In genomic region chr16:49460786-49461470, GRCh38 we compare ENCODE assay signal across 21 cellular contexts.
DNase-seq lines count a peak whose midpoint lies in the region; TF ChIP-seq lines count a peak whose summit lies in the region.
"Had no signal": no experiment of that assay in that cellular context is flagged by ENCODE, and none has a peak within 500 bp of the region (broad histone marks: within the 10 kb centered on the region; RNA-seq: fewer than 3 reads in every experiment).

No MANE protein-coding gene starts in this region.

- no peaks in the 10 kb centered on the region for H3K9me3 ChIP-seq in H9 (ENCODE audit: control insufficient read depth, low read depth, low read length)
- H3K9me3 ChIP-seq in endodermal cell (ENCODE audit: control insufficient read depth, low read length), result no peaks in the 10 kb centered on the region
- H3K9me3 ChIP-seq in spleen, result no peaks in the 10 kb centered on the region
- H3K9me3 ChIP-seq in A673 (ENCODE audit: low read depth, low read length, poor library complexity, severe bottlenecking), result no peaks in the 10 kb centered on the region
- H3K9me3 ChIP-seq: left ventricle myocardium inferior, psoas muscle had no signal

- H3K18ac ChIP-seq in H9 (ENCODE audit: insufficient read length, low read depth, low read length), result no peak overlapping the region

- H3K4ac ChIP-seq in H9 (ENCODE audit: low read depth, low read length), result no peak overlapping the region

- BruUV-seq in A673 (replicated peaks; lab: Mats Ljungman, UMichigan), result no TSS peak

- H3T11ph ChIP-seq in H9 (ENCODE audit: low read length), result no peak overlapping the region

- no peak overlapping the region for H2BK5ac ChIP-seq in H9 (ENCODE audit: insufficient read length, low read length)

- H3K23me2 ChIP-seq in H9 (ENCODE audit: insufficient read length, low read depth, low read length, poor library complexity, severe bottlenecking), result peaks cover 5% of the 10 kb centered on the region

- H2AFZ ChIP-seq in H9 (ENCODE audit: low read length), result no peak overlapping the region

- no peak for TF ChIP-seq POLR2A in spleen (IDR thresholded peaks at IDR 0.05)

- H2BK12ac ChIP-seq in H9 (ENCODE audit: insufficient read length, low read depth, low read length), result no peak overlapping the region

- H3K4me1 Mint-ChIP-seq in activated T-cell treated with anti-CD3 and anti-CD28 coated beads, Interleukin-2, amount 50 U/mL, for 24 hours (ENCODE audit: low read depth), result peaks cover 45% of the 10 kb centered on the region
- H3K4me1 Mint-ChIP-seq in H9 (peaks cover 12 to 28% of the 10 kb centered on the region in 2 experiments), endodermal cell (peaks cover 7% of the 10 kb centered on the region)

- no peaks in the 10 kb centered on the region; the same call in 1 of the 2 replicates for H3K4me1 ChIP-seq in H9 (ENCODE audit: insufficient read depth, low read length)
- no peaks in the 10 kb centered on the region for H3K4me1 ChIP-seq in endodermal cell (ENCODE audit: control insufficient read depth, insufficient read depth, low read length)
- H3K4me1 ChIP-seq in spleen, result peaks cover 0 to 28% (median 10%) of the 10 kb centered on the region in 6 donors
- no peaks in the 10 kb centered on the region for H3K4me1 ChIP-seq in A673 (ENCODE audit: insufficient read depth, low read length, poor library complexity, severe bottlenecking)
- H3K4me1 ChIP-seq: psoas muscle had no signal

- no peak overlapping the region for H2BK15ac ChIP-seq in H9 (ENCODE audit: low read depth, low read length)

- WGBS in H9 (ENCODE audit: extremely low coverage, insufficient read length, low lambda C conversion rate), result no CpG with 5 or more reads among the region's 10 CpGs
- WGBS in endodermal cell (ENCODE audit: insufficient coverage in 1 of 2, insufficient read length in 1 of 2), 2 experiments, result 83 to 84% methylated on average over 4 to 10 of the region's 10 CpGs
- WGBS in spleen, 5 donors, result 76 to 89% (median 81%) methylated on average over 10 of the region's 10 CpGs

- no peaks in the 10 kb centered on the region for H3K79me1 ChIP-seq in H9 (ENCODE audit: insufficient read depth, low read depth, low read length, poor library complexity, severe bottlenecking)

- POLR2A ChIA-PET in A673 (lab: Charles Lee; ENCODE audit: low non-redundant PET), result no interaction called here

- CTCF ChIA-PET in A673 (lab: Charles Lee), result no interaction called here

- no peak overlapping the region for H3K27ac ChIP-seq in H9 (ENCODE audit: insufficient read length, low read depth, low read length)
- no peak overlapping the region for H3K27ac ChIP-seq in endodermal cell (ENCODE audit: low read depth, low read length)
- no peak overlapping the region for H3K27ac ChIP-seq in spleen
- H3K27ac ChIP-seq in A673 (ENCODE audit: low read depth, low read length, poor library complexity, severe bottlenecking), result no peak overlapping the region
- H3K27ac ChIP-seq: cardiac muscle cell, left ventricle myocardium inferior, psoas muscle, skin epidermis, WERI-Rb-1 had no signal

- no peak overlapping the region for H3K4me3 Mint-ChIP-seq in activated T-cell treated with anti-CD3 and anti-CD28 coated beads, Interleukin-2, amount 50 U/mL, for 24 hours
- no peak overlapping the region for H3K4me3 Mint-ChIP-seq in H9
- no peak overlapping the region for H3K4me3 Mint-ChIP-seq in endodermal cell
- H3K4me3 Mint-ChIP-seq: CD4-positive, CD25-positive, alpha-beta regulatory T cell; HFFc6; stimulated activated memory B cell treated with anti-CD40 and anti-IgM and Interleukin-4, amounts not matched to agents 10 μg/mL and 1 μg/mL and 100 μg/mL, for 72 hours had no signal

- no peak overlapping the region for H4K91ac ChIP-seq in H9 (ENCODE audit: insufficient read length, low read depth, low read length)

- no peaks in the 10 kb centered on the region for H3K27me3 Mint-ChIP-seq in activated T-cell treated with anti-CD3 and anti-CD28 coated beads, Interleukin-2, amount 50 U/mL, for 24 hours
- H3K27me3 Mint-ChIP-seq in H9 (ENCODE audit: low read depth), result peaks cover 27% of the 10 kb centered on the region
- peaks cover 14% of the 10 kb centered on the region for H3K27me3 Mint-ChIP-seq in endodermal cell (ENCODE audit: insufficient read depth)
- H3K27me3 Mint-ChIP-seq: stimulated activated memory B cell treated with anti-CD40 and anti-IgM and Interleukin-4, amounts not matched to agents 10 μg/mL and 1 μg/mL and 100 μg/mL, for 72 hours had no signal

- H3K4me3 ChIP-seq in endodermal cell (ENCODE audit: low read length) (no peak overlapping the region), spleen (no peak overlapping the region), A673 (ENCODE audit: low read depth, low read length, poor library complexity, severe bottlenecking) (no peak overlapping the region)
- H3K4me3 ChIP-seq: cardiac muscle cell, left ventricle myocardium inferior, psoas muscle, skin epidermis had no signal

- no peak overlapping the region for H3K14ac ChIP-seq in H9 (ENCODE audit: insufficient read depth, low read length)

- no peak overlapping the region for H2AK5ac ChIP-seq in H9 (ENCODE audit: insufficient read length, low read length)

- peak overlapping the region; percentile 27 for H3K27ac Mint-ChIP-seq in activated T-cell treated with anti-CD3 and anti-CD28 coated beads, Interleukin-2, amount 50 U/mL, for 24 hours
- H3K27ac Mint-ChIP-seq in H9 (no peak overlapping the region), endodermal cell (no peak overlapping the region)
- H3K27ac Mint-ChIP-seq: HFFc6; stimulated activated memory B cell treated with anti-CD40 and anti-IgM and Interleukin-4, amounts not matched to agents 10 μg/mL and 1 μg/mL and 100 μg/mL, for 72 hours had no signal

- H3K36me3 Mint-ChIP-seq in activated T-cell treated with anti-CD3 and anti-CD28 coated beads, Interleukin-2, amount 50 U/mL, for 24 hours (ENCODE audit: low read depth), result no peaks in the 10 kb centered on the region
- H3K36me3 Mint-ChIP-seq in H9 (ENCODE audit: insufficient read depth in 1 of 3, low read depth in 3 of 3) (no peaks in the 10 kb centered on the region), endodermal cell (ENCODE audit: low read depth) (no peaks in the 10 kb centered on the region)
- H3K36me3 Mint-ChIP-seq: CD4-positive, CD25-positive, alpha-beta regulatory T cell; stimulated activated memory B cell treated with anti-CD40 and anti-IgM and Interleukin-4, amounts not matched to agents 10 μg/mL and 1 μg/mL and 100 μg/mL, for 72 hours had no signal

- no peak overlapping the region for H2BK120ac ChIP-seq in H9 (ENCODE audit: low read depth, low read length, poor library complexity, severe bottlenecking)

- H3K9ac ChIP-seq in H9 (ENCODE audit: extremely low read depth, insufficient read length, low read length), result no peak overlapping the region
- H3K9ac ChIP-seq in endodermal cell (ENCODE audit: extremely low read depth, low read length, poor library complexity, severe bottlenecking), result no peak overlapping the region

- H3K9me3 Mint-ChIP-seq in activated T-cell treated with anti-CD3 and anti-CD28 coated beads, Interleukin-2, amount 50 U/mL, for 24 hours, result no peaks in the 10 kb centered on the region
- H3K9me3 Mint-ChIP-seq in H9 (no peaks in the 10 kb centered on the region), endodermal cell (no peaks in the 10 kb centered on the region)
- H3K9me3 Mint-ChIP-seq: CD4-positive, CD25-positive, alpha-beta regulatory T cell; stimulated activated memory B cell treated with anti-CD40 and anti-IgM and Interleukin-4, amounts not matched to agents 10 μg/mL and 1 μg/mL and 100 μg/mL, for 72 hours had no signal

- H4K5ac ChIP-seq in H9 (ENCODE audit: insufficient read length, low read depth, low read length), result no peak overlapping the region

- no peak for TF ChIP-seq CTCF in H9 (conservative IDR thresholded peaks at IDR 0.05)
- no peak for TF ChIP-seq CTCF in endodermal cell (conservative IDR thresholded peaks at IDR 0.05)
- TF ChIP-seq CTCF in spleen (IDR thresholded peaks at IDR 0.05 in 8 of 11, conservative IDR thresholded peaks at IDR 0.05 in 3 of 11), result no peak
- TF ChIP-seq CTCF in A673 (conservative IDR thresholded peaks at IDR 0.05; ENCODE audit: low read depth, low read length), result no peak

- intact Hi-C loops in spleen (cut with DNase I; ENCODE audit: low total_unique reads) (no loop called here), A673 (cut with micrococcal nuclease; ENCODE audit: unreplicated experiment) (no loop called here)

- H4K8ac ChIP-seq in H9 (replicated peaks; ENCODE audit: insufficient read length, low read depth, low read length), result no peak overlapping the region

- H3K56ac ChIP-seq in H9 (ENCODE audit: insufficient read length, low read depth, low read length), result no peak overlapping the region

- H3K36me3 ChIP-seq in endodermal cell (ENCODE audit: control insufficient read depth, insufficient read depth, low read length) (no peaks in the 10 kb centered on the region), spleen (no peaks in the 10 kb centered on the region), A673 (ENCODE audit: insufficient read depth, low read length, poor library complexity, severe bottlenecking) (no peaks in the 10 kb centered on the region)
- H3K36me3 ChIP-seq: cardiac muscle cell, left ventricle myocardium inferior, WERI-Rb-1 had no signal

- H3K23ac ChIP-seq in H9 (ENCODE audit: insufficient read length, low read depth, low read length), result no peak overlapping the region

- H3K4me2 ChIP-seq in H9 (ENCODE audit: insufficient read depth, insufficient read length, low read length), result no peak overlapping the region

- no peak overlapping the region for H2BK20ac ChIP-seq in H9 (ENCODE audit: low read depth, low read length, poor library complexity, severe bottlenecking)

- no peaks in the 10 kb centered on the region for H3K79me2 ChIP-seq in H9 (ENCODE audit: insufficient read depth, low read length)

- peak; percentile 25 for DNase-seq in activated T-cell treated with anti-CD3 and anti-CD28 coated beads, Interleukin-2, amount 50 U/mL, for 24 hours
- DNase-seq in activated T-cell treated with anti-CD3 and anti-CD28 coated beads for 4 hours, result no peak
- DNase-seq in H9, result peak; percentile 14
- DNase-seq in endodermal cell, result peak; percentile 37
- peak; percentile 51 for DNase-seq in spleen
- no peak for DNase-seq in NCI-H2196 treated with DMSO at 0.1 percent for 48 hours (lab: John Stamatoyannopoulos, UW; ENCODE audit: unreplicated experiment)
- DNase-seq in A673 (ENCODE audit: low spot score), result no peak
- DNase-seq in SIG-M5 (lab: John Stamatoyannopoulos, UW), result no peak
- DNase-seq: activated gamma-delta T cell treated with Interleukin-2 at 50 U/mL for 16 hours; CD4-positive, CD25-positive, alpha-beta regulatory T cell; dermis blood vessel endothelial cell; HFFc6; KBM-7; left ventricle myocardium inferior; NCI-H187; NCI-H2227 treated with DMSO at 0.1 percent for 48 hours; WERI-Rb-1 had no signal

- H3K27me3 ChIP-seq in H9 (ENCODE audit: insufficient read depth, low read length) (no peaks in the 10 kb centered on the region; the same call in 1 of the 2 replicates), endodermal cell (ENCODE audit: control insufficient read depth, insufficient read depth, low read length, poor library complexity, severe bottlenecking) (peaks cover 7% of the 10 kb centered on the region), spleen (replicated peaks in 1 of 7) (peaks cover 0 to 27% (median 0%) of the 10 kb centered on the region in 7 donors), A673 (replicated peaks; ENCODE audit: insufficient read depth, low read depth, low read length, poor library complexity) (no peaks in the 10 kb centered on the region)

- H4K20me1 ChIP-seq in H9 (ENCODE audit: control insufficient read depth, insufficient read depth, insufficient read length), result no peaks in the 10 kb centered on the region

Comparison
In these comparisons a context has a peak if more than half of its experiments do, and no peak if none do; other contexts are left out.
1. DNase-seq: peak in activated T-cell treated with anti-CD3 and anti-CD28 coated beads, Interleukin-2, amount 50 U/mL, for 24 hours (single experiment), H9 (single experiment), endodermal cell (single experiment) and spleen (single experiment); none in activated T-cell treated with anti-CD3 and anti-CD28 coated beads for 4 hours (single experiment), NCI-H2196 treated with DMSO at 0.1 percent for 48 hours (single experiment), A673 (single experiment) and SIG-M5 (single experiment).